Comparison of ENCODE assay signal across 12 cellular contexts in the genomic region with DNA sequence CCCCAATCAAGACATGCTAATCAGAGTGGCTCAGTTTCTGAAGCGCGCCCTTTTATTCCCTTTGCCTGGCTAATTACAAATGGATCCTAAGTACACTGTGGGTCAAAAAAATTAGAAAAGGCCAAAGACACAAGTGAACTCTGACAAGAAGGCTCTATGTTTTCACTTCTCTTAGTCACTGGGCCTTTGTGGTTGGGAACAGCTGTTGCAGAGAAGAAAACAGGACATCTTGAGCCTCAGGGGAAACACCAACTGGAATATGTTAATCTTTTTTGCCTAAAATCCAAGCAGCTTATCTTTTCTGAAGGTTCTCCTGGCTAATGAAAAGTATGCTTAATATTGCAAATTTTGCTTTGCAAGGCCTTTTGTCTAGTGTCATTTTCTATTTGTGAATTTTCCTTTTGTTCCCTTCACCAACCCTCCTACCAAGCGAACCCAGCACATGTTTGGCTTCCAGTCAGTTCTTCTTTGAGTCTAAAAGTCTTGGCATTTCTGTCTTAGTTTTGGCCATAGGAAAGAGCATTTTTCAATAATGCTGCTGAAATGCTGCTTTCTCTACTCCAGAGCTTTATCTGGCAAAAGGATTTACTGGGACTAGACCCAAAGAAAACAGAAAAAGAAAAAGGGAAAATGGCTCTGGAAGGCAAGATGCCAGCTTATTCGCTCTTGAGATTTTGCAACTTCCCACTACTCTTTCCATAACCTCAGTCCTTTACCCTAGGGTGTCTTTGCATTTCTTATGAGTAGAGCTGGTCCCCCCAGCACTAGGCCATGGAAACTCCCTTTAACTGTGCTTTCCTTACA.
DNase-seq lines count a peak whose midpoint lies in the region; ATAC-seq and TF ChIP-seq lines count a peak whose summit lies in the region.
"Had no signal": no experiment of that assay in that cellular context is flagged by ENCODE, and none has a peak within 500 bp of the region (broad histone marks: within the 10 kb centered on the region; RNA-seq: fewer than 3 reads in every experiment).

No MANE protein-coding gene starts in this region.

- no peak overlapping the region for H3K9ac ChIP-seq in smooth muscle cell (ENCODE audit: low read depth)

- H3K27ac Mint-ChIP-seq in chondrocyte (ENCODE audit: unreplicated experiment), result peak overlapping the region; percentile 84

- H4K20me1 ChIP-seq in smooth muscle cell (ENCODE audit: low read depth), result no peaks in the 10 kb centered on the region

- H3K36me3 Mint-ChIP-seq in chondrocyte (ENCODE audit: low read depth), result peaks cover 8% of the 10 kb centered on the region

- H3K27ac ChIP-seq in layer of hippocampus (ENCODE audit: low read depth, low read length) (peak overlapping the region; percentile 59), smooth muscle cell (ENCODE audit: low read depth) (peak overlapping the region; percentile 75)

- DNase-seq in LHCN-M2 (ENCODE audit: low read depth), result peak; percentile 96
- no peak for DNase-seq in chondrocyte (ENCODE audit: low spot score)
- no peak for DNase-seq in smooth muscle cell (lab: John Stamatoyannopoulos, UW; ENCODE audit: unreplicated experiment)
- DNase-seq in stimulated activated CD4-positive, alpha-beta T cell treated with anti-CD3 and anti-CD28 coated beads, Interleukin-2, amount 100 ng/mL, for 48 hours, result no peak
- DNase-seq: activated T-cell treated with anti-CD3 and anti-CD28 coated beads for 4 hours, NCI-H1436 treated with DMSO at 0.1 percent for 48 hours had no signal

- no peaks in the 10 kb centered on the region for H3K79me2 ChIP-seq in smooth muscle cell (ENCODE audit: low read depth)

- H3K36me3 ChIP-seq in smooth muscle cell (ENCODE audit: low read depth), result peaks cover 3% of the 10 kb centered on the region

- ATAC-seq in GM19455 (IDR thresholded peaks at IDR 0.05; ENCODE audit: unreplicated experiment), result no peak
- no peak for ATAC-seq in HG03097 (IDR thresholded peaks at IDR 0.05; ENCODE audit: low FRiP score, unreplicated experiment)
- no peak for ATAC-seq in HG02678 (IDR thresholded peaks at IDR 0.05; ENCODE audit: unreplicated experiment)
- ATAC-seq: Panc1 had no signal

- peaks cover 10% of the 10 kb centered on the region for H3K9me3 Mint-ChIP-seq in chondrocyte (ENCODE audit: low read depth)

- H3K4me2 ChIP-seq in smooth muscle cell, result peak overlapping the region; percentile 25

- peaks cover 6% of the 10 kb centered on the region for H3K9me3 ChIP-seq in smooth muscle cell (replicated peaks; ENCODE audit: low read depth)

- H3K4me1 ChIP-seq in smooth muscle cell (ENCODE audit: low read depth), result peaks cover 3% of the 10 kb centered on the region

- TF ChIP-seq CTCF in chondrocyte (IDR thresholded peaks at IDR 0.05) (no peak), smooth muscle cell (IDR thresholded peaks at IDR 0.05; ENCODE audit: borderline replicate concordance, insufficient read depth, poor library complexity, severe bottlenecking) (no peak)

- no peak overlapping the region for H2AFZ ChIP-seq in smooth muscle cell (ENCODE audit: low read depth)

- no peaks in the 10 kb centered on the region for H3K27me3 Mint-ChIP-seq in chondrocyte (ENCODE audit: low read depth)
- H3K27me3 Mint-ChIP-seq: central memory CD8-positive, alpha-beta T cell had no signal

- WGBS in smooth muscle cell (ENCODE audit: low lambda C conversion rate), result 63% methylated on average over 4 of the region's 4 CpGs

- H3K27me3 ChIP-seq in layer of hippocampus (ENCODE audit: control insufficient read depth, insufficient read depth, low read length) (no peaks in the 10 kb centered on the region), smooth muscle cell (ENCODE audit: low read depth) (no peaks in the 10 kb centered on the region)

- H3K4me1 Mint-ChIP-seq in chondrocyte (ENCODE audit: low read depth), result peaks cover 33% of the 10 kb centered on the region
- H3K4me1 Mint-ChIP-seq: central memory CD8-positive, alpha-beta T cell had no signal

- H3K4me3 Mint-ChIP-seq in chondrocyte (ENCODE audit: unreplicated experiment), result no peak overlapping the region
- H3K4me3 Mint-ChIP-seq: central memory CD8-positive, alpha-beta T cell had no signal

- H3F3A ChIP-seq in smooth muscle cell (ENCODE audit: low read depth), result peaks cover 28% of the 10 kb centered on the region

- H3K4me3 ChIP-seq in smooth muscle cell, result no peak overlapping the region
